In genomic region chr2:23434721-23435121, GRCh38 we compare ENCODE assay signal across 1 cellular context.
TF ChIP-seq lines count a peak whose summit lies in the region.

No MANE protein-coding gene starts in this region.

TF ChIP-seq in GM23338, 12 proteins besides CTCF, POLR2A, EP300 and RAD21:
- TF ChIP-seq ZNF462 (CRISPR knock-in tag; IDR thresholded peaks at IDR 0.05) (no peak), ETS1 (IDR thresholded peaks at IDR 0.05) (no peak), ZNF114 (CRISPR knock-in tag; IDR thresholded peaks at IDR 0.05) (no peak), POLR2AphosphoS5 (IDR thresholded peaks at IDR 0.05; ENCODE audit: low read depth) (no peak), NANOG (IDR thresholded peaks at IDR 0.05; ENCODE audit: borderline replicate concordance) (no peak), ZNF331 (CRISPR knock-in tag; IDR thresholded peaks at IDR 0.05; ENCODE audit: low read depth) (no peak), CREB1 (CRISPR knock-in tag; IDR thresholded peaks at IDR 0.05; ENCODE audit: low read depth) (no peak), JUNB (IDR thresholded peaks at IDR 0.05; ENCODE audit: unreplicated experiment) (no peak), REST (IDR thresholded peaks at IDR 0.05; ENCODE audit: unreplicated experiment) (no peak), STAT1 (IDR thresholded peaks at IDR 0.05; ENCODE audit: unreplicated experiment) (no peak), EZH2 (IDR thresholded peaks at IDR 0.05; ENCODE audit: low read depth, unreplicated experiment) (no peak), EZH2phosphoT487 (IDR thresholded peaks at IDR 0.05; ENCODE audit: unreplicated experiment) (no peak)
